In genomic region chr5:134551891-134552290, GRCh38 we compare ENCODE assay signal across 10 cellular contexts. TPM values are rescaled to one million over a fixed set of nuclear protein-coding genes. Genes with fewer than 3 reads are reported as not detected.
DNase-seq lines count a peak whose midpoint lies in the region; ATAC-seq and TF ChIP-seq lines count a peak whose summit lies in the region.
"Had no signal": no experiment of that assay in that cellular context is flagged by ENCODE, and none has a peak within 500 bp of the region (broad histone marks: within the 10 kb centered on the region; RNA-seq: fewer than 3 reads in every experiment).

No MANE protein-coding gene starts in this region.

- CTCF ChIA-PET in AG04450 (lab: Charles Lee): no interaction called here

- H3K9me3 ChIP-seq in AG04450 (ENCODE audit: control insufficient read depth, insufficient read depth, low read length): no peaks in the 10 kb centered on the region
- H3K9me3 ChIP-seq: neutrophil had no signal

- in situ Hi-C loops in brain microvascular endothelial cell (cut with HindIII; ENCODE audit: low pct_ligation_motif_present, low sequenced_read_pairs): no loop called here

- H3K9me3 Mint-ChIP-seq in IgD-negative memory B cell: no peaks in the 10 kb centered on the region
- no peaks in the 10 kb centered on the region for H3K9me3 Mint-ChIP-seq in natural killer cell

- peak overlapping the region; percentile 46 to 100 (median 99) for H3K27ac Mint-ChIP-seq in IgD-negative memory B cell
- peak overlapping the region; percentile 24 to 54 for H3K27ac Mint-ChIP-seq in natural killer cell

- H3K4me1 Mint-ChIP-seq in IgD-negative memory B cell (peaks cover 62 to 79% (median 79%) of the 10 kb centered on the region in 3 donors), natural killer cell (peaks cover 44 to 62% of the 10 kb centered on the region in 2 donors)

- no peak for TF ChIP-seq CTCF in AG04450 (IDR thresholded peaks at IDR 0.05; ENCODE audit: low read depth, low read length)
- TF ChIP-seq CTCF in brain microvascular endothelial cell (IDR thresholded peaks at IDR 0.05; ENCODE audit: low read depth, low read length, missing control alignments): no peak
- no peak for TF ChIP-seq CTCF in natural killer cell (IDR thresholded peaks at IDR 0.05)

- H3K27ac ChIP-seq in AG04450 (ENCODE audit: low read depth, low read length) (peak overlapping the region; percentile 94), brain microvascular endothelial cell (peak overlapping the region; percentile 46)
- H3K27ac ChIP-seq: neutrophil had no signal

- ATAC-seq in natural killer cell: no peak
- ATAC-seq in HG02840 (IDR thresholded peaks at IDR 0.05; ENCODE audit: low FRiP score, unreplicated experiment): no peak
- no peak for ATAC-seq in HG02938 (IDR thresholded peaks at IDR 0.05; ENCODE audit: unreplicated experiment)

- peaks cover 16% of the 10 kb centered on the region for H3K36me3 Mint-ChIP-seq in IgD-negative memory B cell
- no peaks in the 10 kb centered on the region for H3K36me3 Mint-ChIP-seq in natural killer cell

- no peaks in the 10 kb centered on the region for H3K36me3 ChIP-seq in brain microvascular endothelial cell (replicated peaks)

- H3K4me3 Mint-ChIP-seq in IgD-negative memory B cell: peak overlapping the region in 3 of 4 donors; percentile 49 to 91 (median 72)
- H3K4me3 Mint-ChIP-seq in natural killer cell: no peak overlapping the region

- POLR2A ChIA-PET in AG04450 (lab: Yijun Ruan, JAX): interaction anchor here (1.3 kb wide), 1 partner anchor 27 kb away, joined by 3 read pairs; no protein-coding TSS in a partner anchor

- DNase-seq in AG04450 (ENCODE audit: low read depth, low spot score) (no peak), brain microvascular endothelial cell (no peak), natural killer cell (no peak), NCI-H1436 treated with DMSO at 0.1 percent for 48 hours (lab: John Stamatoyannopoulos, UW) (no peak)
- DNase-seq in stimulated activated CD4-positive, alpha-beta T cell treated with anti-CD3 and anti-CD28 coated beads, Interleukin-2, amount 100 ng/mL, for 24 hours: no peak
- DNase-seq: NCI-H510A had no signal

- intact Hi-C loops in natural killer cell (cut with micrococcal nuclease): no loop called here

- H3K27me3 Mint-ChIP-seq in IgD-negative memory B cell (peaks cover 2% of the 10 kb centered on the region), natural killer cell (ENCODE audit: low read depth in 2 of 2) (no peaks in the 10 kb centered on the region)

- H3K27me3 ChIP-seq in AG04450 (ENCODE audit: control insufficient read depth, insufficient read depth, low read length) (no peaks in the 10 kb centered on the region), brain microvascular endothelial cell (replicated peaks) (no peaks in the 10 kb centered on the region)
- H3K27me3 ChIP-seq: neutrophil had no signal

- H3K4me3 ChIP-seq in AG04450 (ENCODE audit: low read depth, low read length): no peak overlapping the region
- H3K4me3 ChIP-seq in brain microvascular endothelial cell (ENCODE audit: low read depth, low read length): no peak overlapping the region

RNA-seq across cellular contexts. Expression of gene JADE2, which starts 26.4 kb away (rescaled TPM):
- polyA plus RNA-seq in AG04450 (2011; rRNA removed) (12.4 and 13.2 TPM in 2 replicates), IgD-negative memory B cell (46.7 TPM)
- 31.0 and 32.7 TPM in 2 replicates for polyA minus RNA-seq in AG04450 (2011; rRNA and poly(A)+ RNA removed)
- 100 to 1,000 TPM; 130 to 174 (median 173) TPM for total RNA-seq in natural killer cell
